12 cellular contexts compared by ENCODE assay signal in the genomic region with DNA sequence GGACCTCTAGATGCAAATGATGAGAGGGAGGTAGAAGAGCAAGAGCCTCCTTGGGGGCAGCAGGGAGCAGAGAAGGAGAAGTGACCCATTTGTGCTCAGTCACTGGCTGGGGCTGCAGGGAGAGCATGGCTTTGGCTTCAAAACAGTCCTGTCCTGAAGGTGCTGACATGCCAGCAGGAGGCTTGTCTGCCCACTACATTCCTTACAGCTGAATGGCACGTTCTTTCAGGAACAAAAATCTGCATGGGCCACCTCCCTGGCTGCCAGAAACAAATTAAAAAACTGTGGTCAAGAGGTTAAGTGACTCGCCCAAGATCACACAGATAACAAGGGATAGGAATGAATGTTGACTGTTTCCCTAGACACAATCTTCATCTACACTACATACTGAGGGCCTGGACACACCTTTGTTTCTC.
DNase-seq lines count a peak whose midpoint lies in the region; ATAC-seq and TF ChIP-seq lines count a peak whose summit lies in the region.
"Had no signal": no experiment of that assay in that cellular context is flagged by ENCODE, and none has a peak within 500 bp of the region (broad histone marks: within the 10 kb centered on the region; RNA-seq: fewer than 3 reads in every experiment).

No MANE protein-coding gene starts in this region.

- no peak overlapping the region for H3K27ac ChIP-seq in SJCRH30
- H3K27ac ChIP-seq: C4-2B had no signal

- H3K27me3 ChIP-seq in SJCRH30 = no peaks in the 10 kb centered on the region

- ATAC-seq in activated naive CD4-positive, alpha-beta T cell treated with anti-CD3 and anti-CD28 coated beads, Interleukin-2, amount 50 U/mL, for 72 hours = peak; percentile 62 to 86
- peak; percentile 64 for ATAC-seq in stimulated activated naive CD8-positive, alpha-beta T cell treated with anti-CD3 and anti-CD28 coated beads, Interleukin-15, amount 100 ng/mL, for 72 hours
- ATAC-seq in HG02678 (IDR thresholded peaks at IDR 0.05; ENCODE audit: unreplicated experiment) = no peak
- ATAC-seq in HG03025 (IDR thresholded peaks at IDR 0.05; ENCODE audit: low FRiP score, unreplicated experiment) = no peak

- no peak for TF ChIP-seq CTCF in fibroblast of mammary gland (conservative IDR thresholded peaks at IDR 0.05; ENCODE audit: control insufficient read depth, insufficient read depth, low read depth, low read length)

- no peaks in the 10 kb centered on the region for H3K9me3 ChIP-seq in SJCRH30 (replicated peaks)

- peak overlapping the region; percentile 44 to 92 for H3K27ac Mint-ChIP-seq in activated naive CD4-positive, alpha-beta T cell treated with anti-CD3 and anti-CD28 coated beads, Interleukin-2, amount 50 U/mL, for 72 hours
- no peak overlapping the region for H3K27ac Mint-ChIP-seq in stimulated activated naive CD8-positive, alpha-beta T cell treated with anti-CD3 and anti-CD28 coated beads, Interleukin-15, amount 100 ng/mL, for 72 hours

- peaks cover 43 to 64% of the 10 kb centered on the region in 2 donors for H3K36me3 Mint-ChIP-seq in activated naive CD4-positive, alpha-beta T cell treated with anti-CD3 and anti-CD28 coated beads, Interleukin-2, amount 50 U/mL, for 72 hours

- DNase-seq in activated naive CD4-positive, alpha-beta T cell treated with anti-CD3 and anti-CD28 coated beads, Interleukin-2, amount 50 U/mL, for 72 hours (ENCODE audit: low spot score in 2 of 2) = no peak
- DNase-seq in activated naive CD4-positive, alpha-beta T cell treated with anti-CD3 and anti-CD28 coated beads, Interleukin-2, amount 50 U/mL, for 16 hours = no peak
- DNase-seq in SJCRH30 (peak; percentile 6 to 21), fibroblast of mammary gland (ENCODE audit: low read depth) (peak; percentile 41)
- DNase-seq in stimulated activated naive CD8-positive, alpha-beta T cell treated with anti-CD3 and anti-CD28 coated beads, Interleukin-15, amount 100 ng/mL, for 72 hours = no peak
- DNase-seq in activated CD4-positive, CD25-positive, alpha-beta regulatory T cell treated with anti-CD3 and anti-CD28 coated beads, Interleukin-2, amount 50 U/mL, for 72 hours = no peak
- DNase-seq: central memory CD4-positive, alpha-beta T cell; stimulated activated CD4-positive, alpha-beta T cell treated with anti-CD3 and anti-CD28 coated beads, Interleukin-2, amount 100 ng/mL, for 48 hours; T-helper 9 cell had no signal

- H3K36me3 ChIP-seq in SJCRH30 = peaks cover 3% of the 10 kb centered on the region

- no peaks in the 10 kb centered on the region for H3K9me3 Mint-ChIP-seq in activated naive CD4-positive, alpha-beta T cell treated with anti-CD3 and anti-CD28 coated beads, Interleukin-2, amount 50 U/mL, for 72 hours
- no peaks in the 10 kb centered on the region for H3K9me3 Mint-ChIP-seq in stimulated activated naive CD8-positive, alpha-beta T cell treated with anti-CD3 and anti-CD28 coated beads, Interleukin-15, amount 100 ng/mL, for 72 hours

- peaks cover 49% of the 10 kb centered on the region for H3K4me1 Mint-ChIP-seq in stimulated activated naive CD8-positive, alpha-beta T cell treated with anti-CD3 and anti-CD28 coated beads, Interleukin-15, amount 100 ng/mL, for 72 hours

- H3K4me3 ChIP-seq in SJCRH30 = no peak overlapping the region
- H3K4me3 ChIP-seq in fibroblast of mammary gland (ENCODE audit: control insufficient read depth, low read depth, low read length) = no peak overlapping the region

- H3K4me1 ChIP-seq in SJCRH30 = peaks cover 3% of the 10 kb centered on the region; the same call in 1 of the 2 replicates

- H3K4me3 Mint-ChIP-seq in stimulated activated naive CD8-positive, alpha-beta T cell treated with anti-CD3 and anti-CD28 coated beads, Interleukin-15, amount 100 ng/mL, for 72 hours = no peak overlapping the region

- no peaks in the 10 kb centered on the region for H3K27me3 Mint-ChIP-seq in stimulated activated naive CD8-positive, alpha-beta T cell treated with anti-CD3 and anti-CD28 coated beads, Interleukin-15, amount 100 ng/mL, for 72 hours

Comparison
In these comparisons a context has a peak if more than half of its experiments do, and no peak if none do; other contexts are left out.
1. ATAC-seq: peak in activated naive CD4-positive, alpha-beta T cell treated with anti-CD3 and anti-CD28 coated beads, Interleukin-2, amount 50 U/mL, for 72 hours (2 of 2) and stimulated activated naive CD8-positive, alpha-beta T cell treated with anti-CD3 and anti-CD28 coated beads, Interleukin-15, amount 100 ng/mL, for 72 hours (single experiment); none in HG02678 (single experiment) and HG03025 (single experiment).
2. DNase-seq: peak in SJCRH30 (2 of 2) and fibroblast of mammary gland (single experiment); none in activated naive CD4-positive, alpha-beta T cell treated with anti-CD3 and anti-CD28 coated beads, Interleukin-2, amount 50 U/mL, for 72 hours (0 of 2), activated naive CD4-positive, alpha-beta T cell treated with anti-CD3 and anti-CD28 coated beads, Interleukin-2, amount 50 U/mL, for 16 hours (single experiment), stimulated activated naive CD8-positive, alpha-beta T cell treated with anti-CD3 and anti-CD28 coated beads, Interleukin-15, amount 100 ng/mL, for 72 hours (0 of 2) and activated CD4-positive, CD25-positive, alpha-beta regulatory T cell treated with anti-CD3 and anti-CD28 coated beads, Interleukin-2, amount 50 U/mL, for 72 hours (single experiment).
3. H3K27ac Mint-ChIP-seq: peak in activated naive CD4-positive, alpha-beta T cell treated with anti-CD3 and anti-CD28 coated beads, Interleukin-2, amount 50 U/mL, for 72 hours (2 of 2); none in stimulated activated naive CD8-positive, alpha-beta T cell treated with anti-CD3 and anti-CD28 coated beads, Interleukin-15, amount 100 ng/mL, for 72 hours (0 of 2).